9 cellular contexts compared by ENCODE assay signal in the genomic region with DNA sequence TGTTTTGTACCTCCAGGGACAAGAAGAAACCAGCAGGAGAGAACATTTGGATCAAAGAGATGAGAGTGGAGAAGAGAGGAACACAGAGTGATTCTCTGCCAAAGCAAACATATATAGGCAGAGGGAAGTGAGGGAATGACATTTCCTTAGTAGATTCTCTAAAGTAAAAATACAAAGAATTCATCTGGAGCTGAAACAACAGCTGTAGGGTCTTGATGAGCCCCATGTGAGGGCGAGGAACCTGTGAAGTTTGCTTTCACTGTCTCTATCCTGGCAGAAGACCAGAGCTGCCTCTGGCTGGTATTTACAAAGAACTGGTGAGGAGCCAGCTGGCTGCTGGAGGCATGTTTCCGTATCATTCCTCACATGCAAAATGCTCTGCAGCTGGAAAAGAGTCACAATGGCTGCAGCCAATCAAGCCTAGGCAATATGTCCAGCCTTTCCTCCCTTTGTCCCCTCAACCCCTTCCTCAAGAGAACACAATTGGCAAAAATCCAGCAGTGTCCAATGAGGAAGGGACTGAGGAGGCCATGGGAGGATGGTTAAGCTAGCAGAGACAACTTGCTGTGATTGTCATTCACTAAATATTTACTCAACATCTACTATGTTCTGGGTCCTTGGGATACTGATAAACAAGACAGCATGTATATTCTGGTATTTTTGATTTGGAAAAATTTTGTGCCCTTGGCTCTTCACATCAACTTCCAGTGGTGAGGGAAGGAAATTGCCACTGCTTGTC.
DNase-seq lines count a peak whose midpoint lies in the region; ATAC-seq, FAIRE-seq and TF ChIP-seq lines count a peak whose summit lies in the region.
"Had no signal": no experiment of that assay in that cellular context is flagged by ENCODE, and none has a peak within 500 bp of the region (broad histone marks: within the 10 kb centered on the region; RNA-seq: fewer than 3 reads in every experiment).

No MANE protein-coding gene starts in this region.

- H3K9me3 ChIP-seq in HepG2 (ENCODE audit: low read length), result no peaks in the 10 kb centered on the region

- H3K79me2 ChIP-seq in HepG2 (ENCODE audit: insufficient read depth, low read length), result no peaks in the 10 kb centered on the region

- TF ChIP-seq RAD21 in HepG2 (CRISPR knock-in tag; IDR thresholded peaks at IDR 0.05), result no peak

- BruUV-seq in HepG2 (replicated peaks; lab: Mats Ljungman, UMichigan), result no TSS peak

- TF ChIP-seq CTCF in HepG2 (CRISPR knock-in tag; IDR thresholded peaks at IDR 0.05) (no peak), type B pancreatic cell (conservative IDR thresholded peaks at IDR 0.05) (no peak)

- peak; percentile 47 for FAIRE-seq in HepG2 (lab: Jason Lieb, UNC)

- H3K27ac ChIP-seq in HepG2 (ENCODE audit: extremely low read length, insufficient read depth, low read length), result peak overlapping the region; percentile 36

- WGBS in HepG2 (ENCODE audit: low lambda C conversion rate), result 70% methylated on average over 2 of the region's 2 CpGs

- no peaks in the 10 kb centered on the region for H4K20me1 ChIP-seq in HepG2 (ENCODE audit: insufficient read depth, low read length)

- CTCF ChIA-PET in HepG2 (lab: Yijun Ruan, JAX; ENCODE audit: low intra/inter-chr PET ratio, low total read pairs), result no interaction called here

- no peak overlapping the region for H3K9ac ChIP-seq in HepG2 (ENCODE audit: insufficient read depth, low read depth, low read length)

- no peak overlapping the region for H3K4me3 Mint-ChIP-seq in type B pancreatic cell
- H3K4me3 Mint-ChIP-seq: activated CD4-positive, alpha-beta memory T cell treated with anti-CD3 and anti-CD28 coated beads, Interleukin-2, amount 10 ng/mL, durations not matched to agents 7 days and 5 days had no signal

- no peaks in the 10 kb centered on the region for H3K36me3 Mint-ChIP-seq in type B pancreatic cell

- peak overlapping the region; percentile 58 for H3K27ac Mint-ChIP-seq in type B pancreatic cell
- H3K27ac Mint-ChIP-seq: activated CD4-positive, alpha-beta memory T cell treated with anti-CD3 and anti-CD28 coated beads, Interleukin-2, amount 10 ng/mL, durations not matched to agents 7 days and 5 days had no signal

- peak; percentile 68 for ATAC-seq in HepG2
- no peak for ATAC-seq in GM19324 (IDR thresholded peaks at IDR 0.05; ENCODE audit: low FRiP score, unreplicated experiment)
- ATAC-seq in HG02970 (IDR thresholded peaks at IDR 0.05; ENCODE audit: low FRiP score, unreplicated experiment), result no peak

- no peaks in the 10 kb centered on the region for H3K36me3 ChIP-seq in HepG2 (replicated peaks in 1 of 2; ENCODE audit: control insufficient read depth in 1 of 2, insufficient read depth in 2 of 2, low read length in 2 of 2)

- H3K4me3 ChIP-seq in HepG2 (replicated peaks in 1 of 3; ENCODE audit: insufficient read depth in 1 of 3, low read depth in 2 of 3, low read length in 3 of 3), result no peak overlapping the region

- peaks cover 30% of the 10 kb centered on the region for H3K4me1 Mint-ChIP-seq in type B pancreatic cell (ENCODE audit: unreplicated experiment)
- H3K4me1 Mint-ChIP-seq: activated CD4-positive, alpha-beta memory T cell treated with anti-CD3 and anti-CD28 coated beads, Interleukin-2, amount 10 ng/mL, durations not matched to agents 7 days and 5 days had no signal

- H2AFZ ChIP-seq in HepG2 (ENCODE audit: low read length), result peak overlapping the region; percentile 90

- peaks cover 4% of the 10 kb centered on the region for H3K9me3 Mint-ChIP-seq in type B pancreatic cell
- H3K9me3 Mint-ChIP-seq: activated CD4-positive, alpha-beta memory T cell treated with anti-CD3 and anti-CD28 coated beads, Interleukin-2, amount 10 ng/mL, durations not matched to agents 7 days and 5 days had no signal

- intact Hi-C loops in HepG2 (cut with micrococcal nuclease; ENCODE audit: unreplicated experiment), result no loop called here

- TF ChIP-seq POLR2A in HepG2 (IDR thresholded peaks at IDR 0.05; ENCODE audit: insufficient read depth in 1 of 2, low read depth in 2 of 2, low read length in 2 of 2), result no peak

- H3K4me1 ChIP-seq in HepG2 (ENCODE audit: insufficient read depth, low read length), result peaks cover 22% of the 10 kb centered on the region

- no peak for TF ChIP-seq EP300 in HepG2 (IDR thresholded peaks at IDR 0.05; ENCODE audit: low read depth in 2 of 2, low read length in 2 of 2)
- no peak for TF ChIP-seq EP300 in HepG2 (CRISPR knock-in tag; IDR thresholded peaks at IDR 0.05; ENCODE audit: borderline replicate concordance)

- peak overlapping the region; percentile 34; the same call in 1 of the 2 replicates for H3K4me2 ChIP-seq in HepG2 (ENCODE audit: low read depth, low read length)

- in situ Hi-C loops in HepG2 (cut with HindIII; ENCODE audit: extremely low pct_ligation_motif_present, low pct_unique_long_range_greater_than_20kb), result no loop called here

- H3K27me3 Mint-ChIP-seq in type B pancreatic cell, result no peaks in the 10 kb centered on the region

- POLR2A ChIA-PET in HepG2 (lab: Yijun Ruan, JAX), result interaction anchor here (0.6 to 2.2 kb wide), 7 partner anchors 9 to 122 kb away, joined by 3 to 11 read pairs (median 4); a partner anchor contains a TSS

- no peaks in the 10 kb centered on the region for H3K27me3 ChIP-seq in HepG2 (ENCODE audit: control insufficient read depth in 1 of 2, insufficient read depth in 2 of 2, low read length in 2 of 2)

- DNase-seq in NCI-H146 treated with DMSO at 0.1 percent for 48 hours (lab: John Stamatoyannopoulos, UW; ENCODE audit: unreplicated experiment) (peak; percentile 85), brain pericyte (ENCODE audit: low read depth, low spot score) (peak; percentile 96), HepG2 (ENCODE audit: low spot score) (peak; percentile 27), type B pancreatic cell (ENCODE audit: extremely low spot score, unreplicated experiment) (no peak), HK-2 (ENCODE audit: unreplicated experiment) (no peak), germinal center (ENCODE audit: low spot score) (no peak)
- DNase-seq: activated CD4-positive, alpha-beta memory T cell treated with anti-CD3 and anti-CD28 coated beads, Interleukin-2, amount 10 ng/mL, durations not matched to agents 7 days and 5 days had no signal

TF ChIP-seq in HepG2, 621 proteins besides CTCF, POLR2A, EP300 and RAD21 (continues in another document):
- TF ChIP-seq ELF3 (CRISPR knock-in tag; IDR thresholded peaks at IDR 0.05), result 0 out of 2 replicates have a peak, but pooled peaks have one; percentile 10
- TF ChIP-seq FOXA3 (CRISPR knock-in tag; IDR thresholded peaks at IDR 0.05), result 0 out of 2 replicates have a peak, but pooled peaks have one; percentile 12
- no peak for TF ChIP-seq ZSCAN22 (CRISPR knock-in tag; IDR thresholded peaks at IDR 0.05)
- TF ChIP-seq STAG1 (CRISPR knock-in tag; IDR thresholded peaks at IDR 0.05), result peak; percentile 17; the same call in 1 of the 2 replicates
- peak; percentile 27; the same call in 1 of the 2 replicates for TF ChIP-seq FOXJ3 (CRISPR knock-in tag; IDR thresholded peaks at IDR 0.05; ENCODE audit: borderline replicate concordance)
- TF ChIP-seq, protein P1, sequence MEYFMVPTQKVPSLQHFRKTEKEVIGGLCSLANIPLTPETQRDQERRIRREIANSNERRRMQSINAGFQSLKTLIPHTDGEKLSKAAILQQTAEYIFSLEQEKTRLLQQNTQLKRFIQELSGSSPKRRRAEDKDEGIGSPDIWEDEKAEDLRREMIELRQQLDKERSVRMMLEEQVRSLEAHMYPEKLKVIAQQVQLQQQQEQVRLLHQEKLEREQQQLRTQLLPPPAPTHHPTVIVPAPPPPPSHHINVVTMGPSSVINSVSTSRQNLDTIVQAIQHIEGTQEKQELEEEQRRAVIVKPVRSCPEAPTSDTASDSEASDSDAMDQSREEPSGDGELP (IDR thresholded peaks at IDR 0.05; ENCODE audit: borderline replicate concordance, low read depth), result peak; percentile 59; the same call in 1 of the 2 replicates
- peak; percentile 39; the same call in 1 of the 2 replicates for TF ChIP-seq ZNF12 (CRISPR knock-in tag; IDR thresholded peaks at IDR 0.05)
- no peak for TF ChIP-seq FOXA1 (IDR thresholded peaks at IDR 0.05)
- 0 out of 2 replicates have a peak, but pooled peaks have one; percentile 46 for TF ChIP-seq FOXA1 (CRISPR knock-in tag; IDR thresholded peaks at IDR 0.05)
- 0 out of 2 replicates have a peak, but pooled peaks have one; percentile 20 for TF ChIP-seq ONECUT2 (CRISPR knock-in tag; IDR thresholded peaks at IDR 0.05)
- peak; percentile 37; the same call in 1 of the 2 replicates for TF ChIP-seq GATAD2A (CRISPR knock-in tag; IDR thresholded peaks at IDR 0.05)
- TF ChIP-seq, protein P2, sequence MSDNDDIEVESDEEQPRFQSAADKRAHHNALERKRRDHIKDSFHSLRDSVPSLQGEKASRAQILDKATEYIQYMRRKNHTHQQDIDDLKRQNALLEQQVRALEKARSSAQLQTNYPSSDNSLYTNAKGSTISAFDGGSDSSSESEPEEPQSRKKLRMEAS (IDR thresholded peaks at IDR 0.05), result peak; percentile 27
- TF ChIP-seq YEATS4 (CRISPR knock-in tag; IDR thresholded peaks at IDR 0.05; ENCODE audit: borderline replicate concordance), result 0 out of 2 replicates have a peak, but pooled peaks have one; percentile 35
- no peak for TF ChIP-seq DPF2 (CRISPR knock-in tag; IDR thresholded peaks at IDR 0.05; ENCODE audit: borderline replicate concordance, low read depth)

Comparison
In these comparisons a context has a peak if more than half of its experiments do, and no peak if none do; other contexts are left out.
1. DNase-seq: peak in NCI-H146 treated with DMSO at 0.1 percent for 48 hours (single experiment), brain pericyte (single experiment) and HepG2 (single experiment); none in type B pancreatic cell (single experiment), HK-2 (single experiment) and germinal center (single experiment).